ENCODE assay signal across 8 cellular contexts in the genomic region with DNA sequence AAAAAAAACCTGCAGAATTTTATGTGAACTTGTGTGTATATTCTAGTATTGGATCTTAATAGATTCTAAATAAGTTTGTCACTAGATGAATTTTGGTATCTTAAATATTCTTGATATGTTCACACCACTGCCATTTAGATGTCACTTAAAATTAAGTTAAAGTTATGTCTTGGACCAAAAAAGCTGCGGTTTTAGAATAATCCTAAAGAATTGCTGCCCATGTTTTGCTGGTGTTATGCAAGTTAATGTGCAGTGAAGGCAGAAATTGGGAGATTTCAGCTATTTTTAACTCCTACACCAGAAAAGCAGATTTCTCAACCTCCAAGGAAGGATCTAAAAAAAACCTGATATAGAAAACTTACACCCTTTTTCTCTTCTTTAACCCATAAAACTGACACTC. TPM values are rescaled to one million over a fixed set of nuclear protein-coding genes. Genes with fewer than 3 reads are reported as not detected.
DNase-seq lines count a peak whose midpoint lies in the region; ATAC-seq and TF ChIP-seq lines count a peak whose summit lies in the region.

No MANE protein-coding gene starts in this region.

- H3K9me3 ChIP-seq in HAP-1 (no peaks in the 10 kb centered on the region), psoas muscle (no peaks in the 10 kb centered on the region)

- H3K4me1 ChIP-seq in HAP-1: peaks cover 5% of the 10 kb centered on the region; the same call in 1 of the 2 replicates
- peaks cover 32% of the 10 kb centered on the region for H3K4me1 ChIP-seq in psoas muscle

- H3K36me3 ChIP-seq in HAP-1 (replicated peaks) (no peaks in the 10 kb centered on the region), psoas muscle (ENCODE audit: insufficient read depth in 1 of 2, low read depth in 1 of 2) (no peaks in the 10 kb centered on the region)

- WGBS in psoas muscle, 3 donors: 0 to 3% (median 2%) methylated on average over 1 of the region's 1 CpG

- DNase-seq in HAP-1 (ENCODE audit: low spot score in 2 of 2) (no peak), SKM-1 (lab: John Stamatoyannopoulos, UW; ENCODE audit: unreplicated experiment) (peak; percentile 55), fibroblast of mammary gland (ENCODE audit: low read depth) (peak; percentile 16), psoas muscle (no peak), NCI-H2171 treated with DMSO at 0.1 percent for 48 hours (lab: John Stamatoyannopoulos, UW) (no peak)
- DNase-seq in activated CD4-positive, alpha-beta T cell treated with anti-CD3 and anti-CD28 coated beads for 1 hour: no peak

- H3K4me3 ChIP-seq in HAP-1 (peak overlapping the region; percentile 79), fibroblast of mammary gland (ENCODE audit: control insufficient read depth, low read depth, low read length) (peak overlapping the region; percentile 92), psoas muscle (peak overlapping the region; percentile 96)

- no peak for ATAC-seq in psoas muscle
- no peak for ATAC-seq in HG03108 (IDR thresholded peaks at IDR 0.05; ENCODE audit: unreplicated experiment)
- no peak for ATAC-seq in HG02884 (IDR thresholded peaks at IDR 0.05; ENCODE audit: unreplicated experiment)

- intact Hi-C loops in psoas muscle (cut with DNase I): no loop called here

- no peak for TF ChIP-seq CTCF in fibroblast of mammary gland (conservative IDR thresholded peaks at IDR 0.05; ENCODE audit: control insufficient read depth, insufficient read depth, low read depth, low read length)
- no peak for TF ChIP-seq CTCF in psoas muscle (IDR thresholded peaks at IDR 0.05)

- in situ Hi-C loops in HAP-1 (cut with MboI; ENCODE audit: low sequenced_read_pairs): loop anchor here (10.0 kb wide), 1 partner anchor 70 kb away; a partner anchor contains a TSS

- H3K27ac ChIP-seq in psoas muscle: peak overlapping the region; percentile 92

- H3K27me3 ChIP-seq in HAP-1 (ENCODE audit: low read depth): no peaks in the 10 kb centered on the region
- no peaks in the 10 kb centered on the region for H3K27me3 ChIP-seq in psoas muscle (ENCODE audit: insufficient read depth in 3 of 3, low read length in 2 of 3)

RNA-seq across cellular contexts. Expression of a gene that starts 0.7 kb away (rescaled TPM):
- 100 to 1,000 TPM; 156 to 203 (median 171) TPM for total RNA-seq in psoas muscle
- polyA plus RNA-seq in psoas muscle: 100 to 1,000 TPM; 101 to 226 (median 149) TPM

Comparison
In these comparisons a context has a peak if more than half of its experiments do, and no peak if none do; other contexts are left out.
1. DNase-seq: peak in SKM-1 (single experiment) and fibroblast of mammary gland (single experiment); none in HAP-1 (0 of 2), psoas muscle (0 of 2), NCI-H2171 treated with DMSO at 0.1 percent for 48 hours (single experiment) and activated CD4-positive, alpha-beta T cell treated with anti-CD3 and anti-CD28 coated beads for 1 hour (single experiment).
2. Peak in every context shown above with its lines, with median percentiles within 50 percentile points of each other: H3K4me3 ChIP-seq.